24 cellular contexts compared by ENCODE assay signal in the genomic region with DNA sequence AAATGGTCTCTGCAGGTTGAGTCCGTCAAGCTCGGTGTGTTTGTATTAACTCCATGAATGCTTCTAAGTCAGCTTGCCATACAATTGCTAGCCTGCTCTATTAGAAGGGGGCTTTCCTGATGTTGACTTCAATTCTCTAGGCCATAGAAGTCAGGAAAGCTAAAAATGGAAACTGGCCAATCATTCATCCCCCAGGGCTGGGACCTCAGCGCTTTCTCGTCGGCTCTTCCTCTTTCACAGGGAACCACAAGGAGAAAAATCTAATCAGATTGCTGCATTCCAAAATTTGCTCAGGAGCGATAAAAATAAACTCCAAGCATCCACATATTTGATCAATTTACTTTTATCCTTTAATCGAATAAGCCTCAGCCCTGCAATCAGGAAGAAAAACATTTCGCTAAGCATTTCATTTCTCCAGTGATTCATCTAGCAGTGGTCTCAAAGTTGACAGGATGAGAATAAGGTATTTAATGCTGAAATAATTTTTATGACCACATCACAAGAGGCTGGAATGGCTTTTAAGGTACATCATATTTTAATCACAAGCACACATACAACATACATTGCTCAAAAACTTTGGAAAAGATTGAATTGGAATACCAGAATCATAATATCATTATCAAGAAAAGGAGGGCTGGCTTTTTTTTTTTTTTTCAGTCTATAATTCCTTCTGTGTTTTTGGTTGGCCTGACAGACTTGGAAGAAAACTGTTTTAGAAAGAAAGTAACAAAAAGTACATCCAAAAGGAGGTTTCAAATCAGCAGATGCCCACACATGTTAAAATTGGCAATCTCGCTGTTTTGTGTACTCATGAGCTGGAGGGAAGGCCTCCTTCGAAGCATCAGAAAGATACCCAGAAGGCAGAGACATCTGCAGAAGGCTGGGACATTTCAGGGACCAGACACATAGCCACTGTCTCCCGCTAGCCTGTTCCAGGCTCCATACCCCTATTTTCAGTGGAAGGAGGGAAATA.
DNase-seq lines count a peak whose midpoint lies in the region; ATAC-seq and TF ChIP-seq lines count a peak whose summit lies in the region.
"Had no signal": no experiment of that assay in that cellular context is flagged by ENCODE, and none has a peak within 500 bp of the region (broad histone marks: within the 10 kb centered on the region; RNA-seq: fewer than 3 reads in every experiment).

No MANE protein-coding gene starts in this region.

- ATAC-seq in GM18498 (IDR thresholded peaks at IDR 0.05; ENCODE audit: unreplicated experiment) (no peak), HG02884 (IDR thresholded peaks at IDR 0.05; ENCODE audit: unreplicated experiment) (no peak)
- ATAC-seq: activated CD4-positive, alpha-beta T cell treated with anti-CD3 and anti-CD28 coated beads for 36 hours; gastroesophageal sphincter had no signal

- H3K36me3 ChIP-seq in BLaER1 (no peaks in the 10 kb centered on the region), SK-N-SH (replicated peaks in 1 of 2; ENCODE audit: control insufficient read depth in 1 of 2, insufficient read depth in 2 of 2, low read length in 1 of 2) (no peaks in the 10 kb centered on the region), trophoblast cell (ENCODE audit: control insufficient read depth in 1 of 2, insufficient read depth in 2 of 2, low read length in 2 of 2) (no peaks in the 10 kb centered on the region)
- H3K36me3 ChIP-seq: esophagus squamous epithelium, gastroesophageal sphincter, Peyer's patch, SJSA1 had no signal

- no peaks in the 10 kb centered on the region for H4K20me1 ChIP-seq in BLaER1
- H4K20me1 ChIP-seq in SK-N-SH (ENCODE audit: insufficient read depth), result no peaks in the 10 kb centered on the region

- TF ChIP-seq EP300 in SK-N-SH (IDR thresholded peaks at IDR 0.05; ENCODE audit: borderline replicate concordance in 1 of 2, low read depth in 1 of 2, low read length in 1 of 2), result peak in 1 of 2 experiments; percentile 41; a peak in 3 of 4 replicates

- TF ChIP-seq RAD21 in SK-N-SH (IDR thresholded peaks at IDR 0.05; ENCODE audit: low read length), result no peak

- H3K9me3 ChIP-seq in BLaER1 (no peaks in the 10 kb centered on the region), SK-N-SH (no peaks in the 10 kb centered on the region), trophoblast cell (ENCODE audit: insufficient read depth, low read depth, low read length) (no peaks in the 10 kb centered on the region)
- H3K9me3 ChIP-seq: gastroesophageal sphincter, Peyer's patch, SJSA1 had no signal

- H3K23ac ChIP-seq in trophoblast cell (ENCODE audit: low read length), result no peak overlapping the region

- H3K18ac ChIP-seq in trophoblast cell (ENCODE audit: low read length), result no peak overlapping the region

- no peak for TF ChIP-seq CTCF in SK-N-SH (IDR thresholded peaks at IDR 0.05)

- H2AK5ac ChIP-seq in trophoblast cell (ENCODE audit: low read length), result peak overlapping the region; percentile 12

- H3K27ac ChIP-seq in BLaER1 (no peak overlapping the region), SK-N-SH (ENCODE audit: low read depth in 2 of 2, low read length in 1 of 2) (peak overlapping the region in 1 of 2 experiments; percentile 55; a peak in 2 of 4 replicates), trophoblast cell (ENCODE audit: low read depth, low read length) (no peak overlapping the region)
- H3K27ac ChIP-seq: C4-2B, gastroesophageal sphincter, Peyer's patch, SJSA1 had no signal

- H3K9ac ChIP-seq in BLaER1 (no peak overlapping the region), SK-N-SH (no peak overlapping the region), trophoblast cell (ENCODE audit: low read length) (no peak overlapping the region)

- no peak overlapping the region for H4K12ac ChIP-seq in trophoblast cell (ENCODE audit: low read depth, low read length)

- no peak overlapping the region for H2BK120ac ChIP-seq in trophoblast cell (ENCODE audit: insufficient read depth, low read length, poor library complexity)

- H3K79me2 ChIP-seq in SK-N-SH (ENCODE audit: insufficient read depth) (no peaks in the 10 kb centered on the region), trophoblast cell (ENCODE audit: control insufficient read depth, insufficient read depth, low read length, poor library complexity) (no peaks in the 10 kb centered on the region)

- no peak overlapping the region for H3K4me3 ChIP-seq in BLaER1
- no peak overlapping the region for H3K4me3 ChIP-seq in SK-N-SH (ENCODE audit: low read depth in 2 of 2, low read length in 1 of 2)
- no peak overlapping the region for H3K4me3 ChIP-seq in trophoblast cell (ENCODE audit: low read depth, low read length)
- H3K4me3 ChIP-seq: coronary artery, esophagus squamous epithelium, gastroesophageal sphincter, Peyer's patch, SJSA1, skin epidermis had no signal

- H3K4me1 ChIP-seq in BLaER1 (peaks cover 30% of the 10 kb centered on the region), SK-N-SH (ENCODE audit: control insufficient read depth in 1 of 2, insufficient read depth in 2 of 2, low read depth in 1 of 2, low read length in 1 of 2) (peaks cover 0 to 8% of the 10 kb centered on the region in 2 experiments; a peak in 3 of 4 replicates), trophoblast cell (ENCODE audit: control insufficient read depth in 1 of 2, insufficient read depth in 2 of 2, low read length in 2 of 2) (no peaks in the 10 kb centered on the region)
- H3K4me1 ChIP-seq: Peyer's patch had no signal

- H4K8ac ChIP-seq in trophoblast cell (ENCODE audit: low read depth, low read length), result no peak overlapping the region

- WGBS in SK-N-SH (ENCODE audit: low lambda C conversion rate), result 58% methylated on average over 11 of the region's 11 CpGs
- WGBS in trophoblast cell (ENCODE audit: extremely low coverage, insufficient coverage, insufficient read length), result no CpG with 5 or more reads among the region's 11 CpGs

- no peak overlapping the region for H2BK12ac ChIP-seq in trophoblast cell (ENCODE audit: low read length)

- POLR2A ChIA-PET in SK-N-SH (lab: Yijun Ruan, JAX), result no interaction called here

- H3K4me2 ChIP-seq in BLaER1, result peak overlapping the region; percentile 47
- peak overlapping the region; percentile 44 for H3K4me2 ChIP-seq in SK-N-SH
- H3K4me2 ChIP-seq in trophoblast cell (ENCODE audit: low read length), result no peak overlapping the region

- no peaks in the 10 kb centered on the region for H3K27me3 ChIP-seq in BLaER1
- H3K27me3 ChIP-seq in SK-N-SH (ENCODE audit: insufficient read depth), result no peaks in the 10 kb centered on the region
- no peaks in the 10 kb centered on the region for H3K27me3 ChIP-seq in trophoblast cell (ENCODE audit: insufficient read depth, low read length)
- H3K27me3 ChIP-seq: gastroesophageal sphincter, Peyer's patch, SJSA1 had no signal

- no peak overlapping the region for H3K4ac ChIP-seq in trophoblast cell (ENCODE audit: low read depth, low read length)

- DNase-seq in SK-N-SH (no peak), globus pallidus (ENCODE audit: low spot score) (peak; percentile 18), trophoblast cell (no peak), CD1c-positive myeloid dendritic cell (ENCODE audit: extremely low spot score) (no peak)
- no peak for DNase-seq in stimulated activated CD4-positive, alpha-beta T cell treated with anti-CD3 and anti-CD28 coated beads, Interleukin-4, amount 100 ng/mL, for 24 hours
- DNase-seq: activated CD4-positive, alpha-beta T cell treated with anti-CD3 and anti-CD28 coated beads for 36 hours; activated CD8-positive, alpha-beta memory T cell treated with anti-CD3 and anti-CD28 coated beads for 24 hours; activated gamma-delta T cell treated with Interleukin-2 at 50 U/mL for 16 hours; activated T-cell treated with anti-CD3 and anti-CD28 coated beads, Interleukin-2, amount 50 U/mL, for 1 hour; esophagus squamous epithelium; HFFc6; KBM-7; NCI-H1694 treated with DMSO at 0.1 percent for 48 hours; NCI-H2171; NCI-H510A treated with DMSO at 0.1 percent for 48 hours; Peyer's patch had no signal

- H2BK5ac ChIP-seq in trophoblast cell (ENCODE audit: low read depth, low read length, poor library complexity), result no peak overlapping the region

- CTCF ChIA-PET in SK-N-SH (lab: Yijun Ruan, JAX), result interaction anchor here (0.9 kb wide), 1 partner anchor 10 kb away, joined by 3 read pairs; no protein-coding TSS in a partner anchor

- H3K9me2 ChIP-seq in SK-N-SH, result no peaks in the 10 kb centered on the region

- peaks cover 7% of the 10 kb centered on the region for H3F3A ChIP-seq in SK-N-SH (replicated peaks; ENCODE audit: insufficient read depth)

- H2AFZ ChIP-seq in SK-N-SH (ENCODE audit: low read depth) (no peak overlapping the region), trophoblast cell (ENCODE audit: insufficient read depth, low read length, poor library complexity) (no peak overlapping the region)

- peaks cover 3% of the 10 kb centered on the region for H3K79me1 ChIP-seq in trophoblast cell (ENCODE audit: low read length)

- peak overlapping the region; percentile 19 for H4K91ac ChIP-seq in trophoblast cell (ENCODE audit: low read depth, low read length)

- no peak overlapping the region for H3K14ac ChIP-seq in trophoblast cell (ENCODE audit: low read length)

TF ChIP-seq in SK-N-SH, 30 proteins besides CTCF, POLR2A, EP300 and RAD21 (continues in another document):
- TF ChIP-seq FOXM1 (IDR thresholded peaks at IDR 0.05; ENCODE audit: low read depth) (peak; percentile 59; the same call in 1 of the 2 replicates), TAF1 (IDR thresholded peaks at IDR 0.05; ENCODE audit: borderline replicate concordance, low read depth, low read length) (no peak), JUND (IDR thresholded peaks at IDR 0.05) (peak; percentile 37; the same call in 1 of the 2 replicates), ELF1 (IDR thresholded peaks at IDR 0.05) (no peak), TCF12 (IDR thresholded peaks at IDR 0.05) (peak; percentile 71), MEF2A (IDR thresholded peaks at IDR 0.05; ENCODE audit: borderline replicate concordance, low read depth) (peak; percentile 59; the same call in 1 of the 2 replicates)
